21 cellular contexts compared by ENCODE assay signal in genomic region chr6:153101461-153101860, GRCh38. TPM values are rescaled to one million over a fixed set of nuclear protein-coding genes. Genes with fewer than 3 reads are reported as not detected.
"Had no signal": no experiment of that assay in that cellular context is flagged by ENCODE, and none has a peak within 500 bp of the region (broad histone marks: within the 10 kb centered on the region; RNA-seq: fewer than 3 reads in every experiment).

No MANE protein-coding gene starts in this region.

- H3K36me3 ChIP-seq: left ventricle myocardium inferior, ovary, right atrium auricular region, right lobe of liver, tibial nerve, vagina had no signal

- H3K27ac ChIP-seq: left ventricle myocardium inferior, ovary, right atrium auricular region, right lobe of liver, tibial nerve, vagina had no signal

- H3K4me1 ChIP-seq: right lobe of liver, tibial nerve, vagina had no signal

- H3K9me3 ChIP-seq: left ventricle myocardium inferior, mucosa of descending colon, ovary, right atrium auricular region, right lobe of liver, tibial nerve, vagina had no signal

- H3K27me3 ChIP-seq: ovary, right atrium auricular region, right lobe of liver, tibial nerve, vagina had no signal

- ATAC-seq: mucosa of descending colon; naive thymus-derived CD4-positive, alpha-beta T cell; natural killer cell treated with Interleukin-12 subunit alpha and Interleukin-12 subunit beta and Interleukin-15 and Interleukin-18, amount 100 ng/mL, for 72 hours; right lobe of liver; stimulated activated memory B cell treated with anti-CD40 and anti-IgM and Interleukin-4, amounts not matched to agents 10 μg/mL and 1 μg/mL and 100 μg/mL, for 72 hours; stimulated activated naive CD8-positive, alpha-beta T cell treated with anti-CD3 and anti-CD28 coated beads, Interleukin-15, amount 100 ng/mL, for 72 hours had no signal

- H3K4me3 ChIP-seq: left ventricle myocardium inferior, lung, mucosa of descending colon, ovary, right atrium auricular region, right lobe of liver, smooth muscle cell, tibial nerve, vagina had no signal

- DNase-seq: islet precursor cell; left ventricle myocardium inferior; midbrain; mucosa of descending colon; naive thymus-derived CD4-positive, alpha-beta T cell; ovary; right lobe of liver; stimulated activated CD4-positive, alpha-beta T cell treated with anti-CD3 and anti-CD28 coated beads, Interleukin-1b, Interleukin-23, amount 100 ng/mL, for 48 hours; stimulated activated CD4-positive, alpha-beta T cell treated with anti-CD3 and anti-CD28 coated beads, Interleukin-2, amount 100 ng/mL, for 48 hours; stimulated activated CD4-positive, alpha-beta T cell treated with anti-CD3 and anti-CD28 coated beads, Interleukin-4, amount 100 ng/mL, for 4 hours; stimulated activated CD8-positive, alpha-beta memory T cell treated with anti-CD3 and anti-CD28 coated beads, Interleukin-4, amount 100 ng/mL, for 48 hours; stimulated activated naive CD4-positive, alpha-beta T cell treated with Interleukin-2 at 50 U/mL for 16 hours; stimulated activated naive CD8-positive, alpha-beta T cell treated with anti-CD3 and anti-CD28 coated beads, Interleukin-15, amount 100 ng/mL, for 72 hours; substantia nigra had no signal

RNA-seq across cellular contexts. Expression of gene RGS17, which starts 29.6 kb away (rescaled TPM):
- total RNA-seq: right lobe of liver had no signal
